ENCODE assay signal across 9 cellular contexts in genomic region chr13:97339019-97339988, GRCh38.
DNase-seq lines count a peak whose midpoint lies in the region; ATAC-seq and TF ChIP-seq lines count a peak whose summit lies in the region.
"Had no signal": no experiment of that assay in that cellular context is flagged by ENCODE, and none has a peak within 500 bp of the region (broad histone marks: within the 10 kb centered on the region; RNA-seq: fewer than 3 reads in every experiment).

No MANE protein-coding gene starts in this region.

- no peak for ATAC-seq in central memory CD8-positive, alpha-beta T cell (replicated peaks; ENCODE audit: extremely low read depth, poor library complexity, severe bottlenecking)
- peak; percentile 30 for ATAC-seq in left lobe of liver
- ATAC-seq in GM19463 (IDR thresholded peaks at IDR 0.05; ENCODE audit: unreplicated experiment), result no peak

- peak; percentile 94 for DNase-seq in HFFc6
- DNase-seq in central memory CD8-positive, alpha-beta T cell (ENCODE audit: low spot score in 2 of 2), result no peak
- no peak for DNase-seq in left lobe of liver (ENCODE audit: low spot score)
- DNase-seq in superior temporal gyrus (ENCODE audit: extremely low spot score), result peak; percentile 75
- no peak for DNase-seq in ecto neural progenitor cell (ENCODE audit: low spot score)
- DNase-seq in NCI-H524 treated with DMSO at 0.1 percent for 48 hours (lab: John Stamatoyannopoulos, UW), result no peak
- DNase-seq in HPDE6-E6E7 (ENCODE audit: extremely low spot score), result no peak
- DNase-seq: right lobe of liver had no signal

- no peak overlapping the region for H3K4me3 Mint-ChIP-seq in HFFc6
- no peak overlapping the region for H3K4me3 Mint-ChIP-seq in central memory CD8-positive, alpha-beta T cell

- H3K36me3 Mint-ChIP-seq in HFFc6 (ENCODE audit: low read depth), result peaks cover 16% of the 10 kb centered on the region
- H3K36me3 Mint-ChIP-seq in central memory CD8-positive, alpha-beta T cell (ENCODE audit: insufficient read depth), result peaks cover 17% of the 10 kb centered on the region

- H3K4me1 Mint-ChIP-seq in HFFc6 (ENCODE audit: low read depth), result peaks cover 33% of the 10 kb centered on the region
- H3K4me1 Mint-ChIP-seq in central memory CD8-positive, alpha-beta T cell, result no peaks in the 10 kb centered on the region

- no peaks in the 10 kb centered on the region; the same call in none of the 2 replicates for H3K27me3 Mint-ChIP-seq in HFFc6 (ENCODE audit: insufficient read depth)
- H3K27me3 Mint-ChIP-seq in central memory CD8-positive, alpha-beta T cell, result no peaks in the 10 kb centered on the region

- no peaks in the 10 kb centered on the region for H3K9me3 Mint-ChIP-seq in HFFc6
- H3K9me3 Mint-ChIP-seq in central memory CD8-positive, alpha-beta T cell, result no peaks in the 10 kb centered on the region

- no peak overlapping the region for H3K27ac Mint-ChIP-seq in HFFc6
- peak overlapping the region; percentile 26 for H3K27ac Mint-ChIP-seq in central memory CD8-positive, alpha-beta T cell (ENCODE audit: low read depth)

- TF ChIP-seq CTCF in HFFc6 (IDR thresholded peaks at IDR 0.05), result no peak

Comparison
In these comparisons a context has a peak if more than half of its experiments do, and no peak if none do; other contexts are left out.
1. DNase-seq: peak in HFFc6 (single experiment) and superior temporal gyrus (single experiment); none in central memory CD8-positive, alpha-beta T cell (0 of 2), left lobe of liver (single experiment), ecto neural progenitor cell (single experiment), NCI-H524 treated with DMSO at 0.1 percent for 48 hours (single experiment) and HPDE6-E6E7 (single experiment).